8 cellular contexts compared by ENCODE assay signal in the genomic region with DNA sequence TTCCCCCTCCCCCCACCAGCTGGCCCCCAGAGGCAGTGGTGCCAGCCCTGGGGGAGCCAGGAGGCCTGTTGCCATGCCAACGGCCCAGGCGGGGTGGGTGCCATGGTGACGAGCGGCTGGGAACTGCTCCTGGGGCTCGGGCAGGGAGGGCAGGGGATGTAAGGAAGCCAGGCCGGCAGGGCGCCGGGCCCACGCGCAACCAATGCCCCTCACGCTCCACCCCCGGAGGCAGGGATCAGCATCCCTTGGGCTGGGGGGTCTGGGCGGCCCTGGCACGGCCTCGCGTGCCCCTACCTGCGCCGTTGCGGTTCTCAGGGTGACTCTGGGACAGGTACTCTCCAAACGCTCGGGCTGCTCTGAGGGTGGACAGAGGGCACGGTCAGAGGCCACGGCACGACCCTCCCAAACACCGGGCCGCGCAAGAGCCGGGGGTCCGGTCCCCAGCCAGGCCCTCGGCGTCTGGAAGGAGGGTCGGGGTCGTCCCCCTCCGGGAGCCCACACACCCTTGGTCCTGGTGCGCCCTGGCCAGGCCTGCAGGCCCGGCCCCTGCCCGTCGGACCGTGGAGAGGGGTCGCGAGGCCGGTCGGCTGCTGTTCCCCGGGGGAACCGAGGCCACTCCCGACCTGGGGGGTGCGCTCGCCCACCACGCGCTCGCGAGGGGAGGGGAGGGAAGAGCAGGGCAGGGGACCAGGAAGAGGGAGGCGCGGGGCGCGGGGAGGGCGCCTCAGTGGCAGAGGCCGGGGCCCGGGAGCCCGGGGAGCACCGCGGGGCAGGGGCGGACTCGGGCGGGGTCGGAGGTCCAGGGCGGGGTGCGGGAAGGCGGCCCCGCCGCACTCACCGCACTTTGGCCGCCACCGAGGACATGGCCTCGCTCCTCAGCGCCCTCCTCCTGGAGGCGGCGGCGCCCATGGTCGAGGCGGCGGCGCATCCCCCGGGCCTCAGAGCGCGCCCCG. TPM values are rescaled to one million over a fixed set of nuclear protein-coding genes. Genes with fewer than 3 reads are reported as not detected.
A peak's percentile ranks its signal among the peaks of the same experiment; 100 is the strongest.
DNase-seq lines count a peak whose midpoint lies in the region; ATAC-seq and TF ChIP-seq lines count a peak whose summit lies in the region.

No MANE protein-coding gene starts in this region.

- peaks cover 17% of the 10 kb centered on the region for H3K36me3 Mint-ChIP-seq in activated CD4-positive, alpha-beta T cell treated with anti-CD3 and anti-CD28 coated beads, Interleukin-2, amount 10 ng/mL, durations not matched to agents 24 days and 14 days (ENCODE audit: low read depth)
- peaks cover 7% of the 10 kb centered on the region for H3K36me3 Mint-ChIP-seq in activated B cell treated with CpG ODN at 0.5 μM for 24 hours (ENCODE audit: low read depth)

- peak; percentile 84 for DNase-seq in activated CD4-positive, alpha-beta T cell treated with anti-CD3 and anti-CD28 coated beads, Interleukin-2, amount 10 ng/mL, durations not matched to agents 24 days and 14 days
- no peak for DNase-seq in activated CD4-positive, alpha-beta T cell treated with anti-CD3 and anti-CD28 coated beads for 48 hours
- DNase-seq in activated B cell treated with CpG ODN at 0.5 μM for 24 hours: no peak
- DNase-seq in foreskin fibroblast: peak in 1 of 2 donors; percentile 56
- peak in 50 of 56 donors; percentile 22 to 87 (median 62) for DNase-seq in nucleus accumbens (lab: John Stamatoyannopoulos, UW)
- DNase-seq in NOMO-1 treated with dmso at 0.1 percent for 144 hours (lab: John Stamatoyannopoulos, UW; ENCODE audit: unreplicated experiment): no peak
- no peak for DNase-seq in activated gamma-delta T cell treated with Interleukin-2 at 50 U/mL for 16 hours

- H3K4me3 ChIP-seq in foreskin fibroblast (ENCODE audit: low read depth in 1 of 2, low read length in 2 of 2): peak overlapping the region; percentile 66 to 73

- H3K27me3 Mint-ChIP-seq in activated CD4-positive, alpha-beta T cell treated with anti-CD3 and anti-CD28 coated beads, Interleukin-2, amount 10 ng/mL, durations not matched to agents 24 days and 14 days: no peaks in the 10 kb centered on the region
- no peaks in the 10 kb centered on the region for H3K27me3 Mint-ChIP-seq in activated B cell treated with CpG ODN at 0.5 μM for 24 hours

- H3K27ac Mint-ChIP-seq in activated CD4-positive, alpha-beta T cell treated with anti-CD3 and anti-CD28 coated beads, Interleukin-2, amount 10 ng/mL, durations not matched to agents 24 days and 14 days: no peak overlapping the region
- H3K27ac Mint-ChIP-seq in activated B cell treated with CpG ODN at 0.5 μM for 24 hours: no peak overlapping the region

- H3K9me3 Mint-ChIP-seq in activated CD4-positive, alpha-beta T cell treated with anti-CD3 and anti-CD28 coated beads, Interleukin-2, amount 10 ng/mL, durations not matched to agents 24 days and 14 days: no peaks in the 10 kb centered on the region
- H3K9me3 Mint-ChIP-seq in activated B cell treated with CpG ODN at 0.5 μM for 24 hours: no peaks in the 10 kb centered on the region

- TF ChIP-seq CTCF in activated B cell treated with CpG ODN at 0.5 μM for 24 hours (IDR thresholded peaks at IDR 0.05) (no peak), foreskin fibroblast (IDR thresholded peaks at IDR 0.05; ENCODE audit: low read depth, low read length) (no peak)

- CTCF ChIA-PET in activated B cell treated with CpG ODN at 0.5 μM for 24 hours (lab: Charles Lee): interaction anchor here (1.0 kb wide), 1 partner anchor 77 kb away, joined by 3 read pairs; no protein-coding TSS in a partner anchor

- POLR2A ChIA-PET in activated B cell treated with CpG ODN at 0.5 μM for 24 hours (lab: Charles Lee): interaction anchor here (1.0 to 1.3 kb wide), 2 partner anchors 12 to 36 kb away, joined by 4 to 9 read pairs; partner anchors contain the start of genes EXD3 and NOXA1

- H3K4me1 Mint-ChIP-seq in activated CD4-positive, alpha-beta T cell treated with anti-CD3 and anti-CD28 coated beads, Interleukin-2, amount 10 ng/mL, durations not matched to agents 24 days and 14 days: peaks cover 17% of the 10 kb centered on the region
- peaks cover 30% of the 10 kb centered on the region for H3K4me1 Mint-ChIP-seq in activated B cell treated with CpG ODN at 0.5 μM for 24 hours

- intact Hi-C loops in activated CD4-positive, alpha-beta T cell treated with anti-CD3 and anti-CD28 coated beads, Interleukin-2, amount 10 ng/mL, durations not matched to agents 24 days and 14 days (cut with micrococcal nuclease): loop anchor here (1.0 to 10.0 kb wide), 3 partner anchors 94 to 664 kb away; partner anchors contain the start of genes ARRDC1, CCDC183, MRPL41 and PNPLA7
- intact Hi-C loops in activated B cell treated with CpG ODN at 0.5 μM for 24 hours (cut with micrococcal nuclease): loop anchor here (2.0 kb wide), 2 partner anchors 146 to 668 kb away; partner anchors contain the start of genes ARRDC1 and TMEM141

- ATAC-seq in HG03103 (IDR thresholded peaks at IDR 0.05; ENCODE audit: low read depth, unreplicated experiment): peak; percentile 16
- ATAC-seq in activated B cell treated with CpG ODN at 0.5 μM for 24 hours (ENCODE audit: low read depth): peak; percentile 7

- H3K4me3 Mint-ChIP-seq in activated CD4-positive, alpha-beta T cell treated with anti-CD3 and anti-CD28 coated beads, Interleukin-2, amount 10 ng/mL, durations not matched to agents 24 days and 14 days: peak overlapping the region; percentile 39
- H3K4me3 Mint-ChIP-seq in activated B cell treated with CpG ODN at 0.5 μM for 24 hours: peak overlapping the region; percentile 57

RNA-seq across cellular contexts. Expression of gene NSMF, which starts 0.7 kb away (rescaled TPM):
- 68.6 and 69.6 TPM in 2 replicates for total RNA-seq in activated CD4-positive, alpha-beta T cell treated with anti-CD3 and anti-CD28 coated beads, Interleukin-2, amount 10 ng/mL, durations not matched to agents 24 days and 14 days
- 22.5 and 24.7 TPM in 2 replicates for total RNA-seq in activated B cell treated with CpG ODN at 0.5 μM for 24 hours

RNA-seq across cellular contexts. Expression of gene ENTPD8, which starts 17.3 kb away (rescaled TPM):
- total RNA-seq in activated CD4-positive, alpha-beta T cell treated with anti-CD3 and anti-CD28 coated beads, Interleukin-2, amount 10 ng/mL, durations not matched to agents 24 days and 14 days: not detected in 2 replicates
- not detected in 2 replicates for total RNA-seq in activated B cell treated with CpG ODN at 0.5 μM for 24 hours

RNA-seq across cellular contexts. Expression of gene NOXA1, which starts 35.3 kb away (rescaled TPM):
- total RNA-seq in activated CD4-positive, alpha-beta T cell treated with anti-CD3 and anti-CD28 coated beads, Interleukin-2, amount 10 ng/mL, durations not matched to agents 24 days and 14 days: 0.30 and 0.36 TPM in 2 replicates
- 2.6 and 3.9 TPM in 2 replicates for total RNA-seq in activated B cell treated with CpG ODN at 0.5 μM for 24 hours

RNA-seq across cellular contexts. Expression of gene EXD3, which starts 35.5 kb away (rescaled TPM):
- 4.4 and 5.2 TPM in 2 replicates for total RNA-seq in activated CD4-positive, alpha-beta T cell treated with anti-CD3 and anti-CD28 coated beads, Interleukin-2, amount 10 ng/mL, durations not matched to agents 24 days and 14 days
- 8.4 and 12.8 TPM in 2 replicates for total RNA-seq in activated B cell treated with CpG ODN at 0.5 μM for 24 hours

Comparison
In these comparisons a context has a peak if more than half of its experiments do, and no peak if none do; other contexts are left out.
1. DNase-seq: peak in activated CD4-positive, alpha-beta T cell treated with anti-CD3 and anti-CD28 coated beads, Interleukin-2, amount 10 ng/mL, durations not matched to agents 24 days and 14 days (single experiment) and nucleus accumbens (50 of 56); none in activated CD4-positive, alpha-beta T cell treated with anti-CD3 and anti-CD28 coated beads for 48 hours (single experiment), activated B cell treated with CpG ODN at 0.5 μM for 24 hours (single experiment), NOMO-1 treated with dmso at 0.1 percent for 144 hours (single experiment) and activated gamma-delta T cell treated with Interleukin-2 at 50 U/mL for 16 hours (single experiment).